In genomic region chr4:38442073-38442788, GRCh38 we compare ENCODE assay signal across 26 cellular contexts.
"Had no signal": no experiment of that assay in that cellular context is flagged by ENCODE, and none has a peak within 500 bp of the region (broad histone marks: within the 10 kb centered on the region; RNA-seq: fewer than 3 reads in every experiment).

No MANE protein-coding gene starts in this region.

- H3K4me1 ChIP-seq: gastrocnemius medialis, heart left ventricle, lower lobe of right lung, prostate gland, right atrium auricular region, sigmoid colon, tibial nerve, upper lobe of left lung had no signal

- H3K4me2 ChIP-seq: hepatocyte had no signal

- H2AFZ ChIP-seq: hepatocyte had no signal

- H3K27ac Mint-ChIP-seq: naive thymus-derived CD4-positive, alpha-beta T cell; nephron; stimulated activated effector memory CD8-positive, alpha-beta T cell treated with anti-CD3 and anti-CD28 coated beads, Interleukin-12 subunit alpha, Interleukin-12 subunit beta, amount 100 ng/mL, for 72 hours had no signal

- ATAC-seq: gastrocnemius medialis; heart left ventricle; left ventricle myocardium superior; lower lobe of right lung; mucosa of descending colon; naive thymus-derived CD4-positive, alpha-beta T cell; stimulated activated effector memory CD8-positive, alpha-beta T cell treated with anti-CD3 and anti-CD28 coated beads, Interleukin-12 subunit alpha, Interleukin-12 subunit beta, amount 100 ng/mL, for 72 hours; stimulated activated naive CD8-positive, alpha-beta T cell treated with anti-CD3 and anti-CD28 coated beads, Interleukin-15, Interleukin-2, amounts not matched to agents 100 U/mL and 50 U/mL, for 24 hours had no signal

- H3K27me3 ChIP-seq: dorsolateral prefrontal cortex, gastrocnemius medialis, heart left ventricle, hepatocyte, right atrium auricular region, sigmoid colon, tibial nerve, upper lobe of left lung had no signal

- H3K9me3 ChIP-seq: gastrocnemius medialis, prostate gland had no signal

- H3K4me1 Mint-ChIP-seq: nephron; stimulated activated effector memory CD8-positive, alpha-beta T cell treated with anti-CD3 and anti-CD28 coated beads, Interleukin-12 subunit alpha, Interleukin-12 subunit beta, amount 100 ng/mL, for 72 hours had no signal

- DNase-seq: dorsolateral prefrontal cortex; effector CD4-positive, alpha-beta T cell; foreskin fibroblast; gastrocnemius medialis; heart left ventricle; kidney glomerular epithelial cell; left ventricle myocardium superior; lower lobe of right lung; mucosa of descending colon; naive thymus-derived CD4-positive, alpha-beta T cell; nucleus accumbens; sigmoid colon; stimulated activated CD4-positive, alpha-beta T cell treated with anti-CD3 and anti-CD28 coated beads, Interleukin-2, amount 100 ng/mL, for 24 hours; stimulated activated CD4-positive, alpha-beta T cell treated with anti-CD3 and anti-CD28 coated beads, Interleukin-4, amount 100 ng/mL, for 24 hours; stimulated activated naive CD8-positive, alpha-beta T cell treated with anti-CD3 and anti-CD28 coated beads, Interleukin-15, Interleukin-2, amounts not matched to agents 100 U/mL and 50 U/mL, for 24 hours; upper lobe of left lung had no signal

- H3K4me3 Mint-ChIP-seq: naive thymus-derived CD4-positive, alpha-beta T cell; nephron; stimulated activated effector memory CD8-positive, alpha-beta T cell treated with anti-CD3 and anti-CD28 coated beads, Interleukin-12 subunit alpha, Interleukin-12 subunit beta, amount 100 ng/mL, for 72 hours had no signal

- FAIRE-seq: colon, islet of Langerhans, urothelium cell line had no signal

- H3K79me2 ChIP-seq: hepatocyte had no signal

- H3K36me3 Mint-ChIP-seq: stimulated activated effector memory CD8-positive, alpha-beta T cell treated with anti-CD3 and anti-CD28 coated beads, Interleukin-12 subunit alpha, Interleukin-12 subunit beta, amount 100 ng/mL, for 72 hours had no signal

- H3K4me3 ChIP-seq: dorsolateral prefrontal cortex, gastrocnemius medialis, heart left ventricle, hepatocyte, lower lobe of right lung, mucosa of descending colon, prostate gland, right atrium auricular region, sigmoid colon, thoracic aorta, tibial nerve, upper lobe of left lung had no signal

- H3K27ac ChIP-seq: dorsolateral prefrontal cortex, gastrocnemius medialis, heart left ventricle, hepatocyte, lower lobe of right lung, prostate gland, right atrium auricular region, sigmoid colon, thoracic aorta, tibial nerve, upper lobe of left lung had no signal

- H3K36me3 ChIP-seq: gastrocnemius medialis, heart left ventricle, lower lobe of right lung, prostate gland, right atrium auricular region, sigmoid colon, thoracic aorta, tibial nerve, upper lobe of left lung had no signal
